Comparison of ENCODE assay signal across 20 cellular contexts in the genomic region with DNA sequence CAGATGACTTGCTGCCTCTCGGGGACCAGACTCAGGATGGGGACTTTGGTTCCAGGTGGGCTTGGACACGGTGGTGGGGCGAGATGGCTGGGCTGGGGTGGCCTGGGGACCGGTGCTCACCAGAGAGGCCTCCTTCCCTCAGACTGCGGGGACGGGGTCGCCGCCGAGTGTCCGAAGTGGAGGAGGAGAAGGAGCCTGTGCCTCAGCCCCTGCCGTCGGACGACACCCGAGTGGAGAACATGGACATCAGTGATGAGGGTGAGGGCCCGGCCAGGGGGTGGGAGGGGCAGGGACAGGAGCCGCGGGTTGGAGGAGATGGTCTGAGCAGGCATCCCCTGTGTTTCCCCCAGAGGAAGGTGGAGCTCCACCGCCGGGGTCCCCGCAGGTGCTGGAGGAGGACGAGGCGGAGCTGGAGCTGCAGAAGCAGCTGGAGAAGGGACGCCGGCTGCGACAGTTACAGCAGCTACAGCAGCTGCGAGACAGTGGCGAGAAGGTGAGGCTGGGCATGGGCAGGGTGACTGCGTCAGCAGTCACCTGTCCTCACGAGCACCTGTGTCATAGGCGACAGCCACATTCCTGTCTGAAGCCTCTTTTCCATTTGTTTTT. TPM values are rescaled to one million over a fixed set of nuclear protein-coding genes. Genes with fewer than 3 reads are reported as not detected.
DNase-seq lines count a peak whose midpoint lies in the region; ATAC-seq, FAIRE-seq and TF ChIP-seq lines count a peak whose summit lies in the region.
"Had no signal": no experiment of that assay in that cellular context is flagged by ENCODE, and none has a peak within 500 bp of the region (broad histone marks: within the 10 kb centered on the region; RNA-seq: fewer than 3 reads in every experiment).

No MANE protein-coding gene starts in this region.

- H3K27me3 ChIP-seq in K562 (ENCODE audit: control insufficient read depth in 2 of 2, insufficient read depth in 2 of 2, low read length in 2 of 2) (no peaks in the 10 kb centered on the region), osteoblast (ENCODE audit: insufficient read depth, low read length) (no peaks in the 10 kb centered on the region)

- BruUV-seq in K562 (replicated peaks; lab: Mats Ljungman, UMichigan) = no TSS peak

- H3K9me3 ChIP-seq in K562 (replicated peaks; ENCODE audit: control insufficient read depth, insufficient read depth, low read depth, low read length) (no peaks in the 10 kb centered on the region), osteoblast (ENCODE audit: low read depth, low read length) (no peaks in the 10 kb centered on the region)
- H3K9me3 ChIP-seq: A549, HAP-1 had no signal

- intact Hi-C loops in K562 (cut with micrococcal nuclease) = no loop called here

- DNase-seq in activated naive CD4-positive, alpha-beta T cell treated with anti-CD3 and anti-CD28 coated beads, Interleukin-2, amount 50 U/mL, for 16 hours = peak; percentile 8
- no peak for DNase-seq in activated naive CD4-positive, alpha-beta T cell treated with Interleukin-2 at 50 U/mL for 16 hours
- DNase-seq in K562 (ENCODE audit: extremely low read depth in 1 of 4, low spot score in 3 of 4) (no peak), osteoblast (ENCODE audit: insufficient read length, low spot score, missing footprints) (peak; percentile 46), inferior parietal cortex (ENCODE audit: extremely low spot score) (no peak)
- DNase-seq: AML-193; CD4-positive, alpha-beta memory T cell; DMS79 treated with DMSO at 0.1 percent for 48 hours had no signal

- no peak for TF ChIP-seq EP300 in K562 (IDR thresholded peaks at IDR 0.05; ENCODE audit: low read length)

- H2AFZ ChIP-seq in K562 (ENCODE audit: low read depth, low read length) (no peak overlapping the region), osteoblast (ENCODE audit: low read length) (no peak overlapping the region)

- no peak for TF ChIP-seq CTCF in K562 (IDR thresholded peaks at IDR 0.05 in 2 of 3, conservative IDR thresholded peaks at IDR 0.05 in 1 of 3; ENCODE audit: insufficient read depth in 2 of 3, low read depth in 1 of 3, low read length in 3 of 3)
- TF ChIP-seq CTCF in osteoblast (IDR thresholded peaks at IDR 0.05; ENCODE audit: extremely low read depth, low read depth, low read length) = no peak

- ATAC-seq in K562 = no peak
- ATAC-seq in GM19455 (IDR thresholded peaks at IDR 0.05; ENCODE audit: unreplicated experiment) = no peak
- ATAC-seq: GM12878 had no signal

- in situ Hi-C loops in K562 (cut with MboI) = no loop called here

- H3K9ac ChIP-seq in K562 (ENCODE audit: insufficient read depth in 1 of 2, low read depth in 2 of 2, low read length in 2 of 2) = no peak overlapping the region; a peak in 1 of 4 replicates
- H3K9ac ChIP-seq: KMS-11 had no signal

- CTCF ChIA-PET in K562 (lab: Yijun Ruan, JAX; ENCODE audit: low intra/inter-chr PET ratio) = no interaction called here

- FAIRE-seq in K562 (lab: Jason Lieb, UNC) = no peak
- FAIRE-seq: A549, GM12878, H1 had no signal

- no peak for TF ChIP-seq POLR2A in K562 (conservative IDR thresholded peaks at IDR 0.05)

- H3K36me3 ChIP-seq in K562 (ENCODE audit: control insufficient read depth, insufficient read depth, low read length) (peaks cover 79% of the 10 kb centered on the region), osteoblast (ENCODE audit: insufficient read depth, low read length) (peaks cover 67% of the 10 kb centered on the region)

- peaks cover 11 to 26% of the 10 kb centered on the region in 2 experiments; a peak in 4 of 5 replicates for H3K4me1 ChIP-seq in K562 (replicated peaks in 1 of 2; ENCODE audit: control insufficient read depth in 2 of 2, insufficient read depth in 2 of 2, low read length in 2 of 2)
- peaks cover 14% of the 10 kb centered on the region for H3K4me1 ChIP-seq in osteoblast (ENCODE audit: insufficient read depth, low read length)

- TF ChIP-seq RAD21 in K562 (CRISPR knock-in tag; conservative IDR thresholded peaks at IDR 0.05 in 1 of 2, IDR thresholded peaks at IDR 0.05 in 1 of 2) = no peak

- POLR2A ChIA-PET in K562 (lab: Yijun Ruan, JAX) = interaction anchor here (0.7 kb wide), 1 partner anchor 346 kb away, joined by 4 read pairs; no protein-coding TSS in a partner anchor

- H3K9me1 ChIP-seq in K562 (ENCODE audit: control insufficient read depth, insufficient read depth, low read length) = peaks cover 3% of the 10 kb centered on the region

- H3K27ac ChIP-seq in K562 (ENCODE audit: extremely low read depth, low read depth, low read length) (no peak overlapping the region), osteoblast (ENCODE audit: low read depth, low read length) (no peak overlapping the region)
- H3K27ac ChIP-seq: 22Rv1, A549, C4-2B, HL-60, KMS-11 had no signal

- H3K4me3 ChIP-seq in K562 (no peak overlapping the region), osteoblast (ENCODE audit: insufficient read depth, low read length) (no peak overlapping the region)
- H3K4me3 ChIP-seq: A549, GM12878, HAP-1 had no signal

- H3K4me2 ChIP-seq in K562 (ENCODE audit: insufficient read depth, low read length) (no peak overlapping the region), osteoblast (ENCODE audit: insufficient read depth, low read length) (no peak overlapping the region)
- H3K4me2 ChIP-seq: A549, KMS-11 had no signal

- 97% methylated on average over 18 of the region's 30 CpGs for whole genome bisulfite sequencing in K562 (ENCODE audit: insufficient coverage, low coverage, missing lambda C conversion rate)

- H3K79me2 ChIP-seq in K562 (ENCODE audit: control insufficient read depth, insufficient read depth, low read length) (peaks cover 20% of the 10 kb centered on the region), osteoblast (ENCODE audit: insufficient read depth, low read length) (peaks cover 52% of the 10 kb centered on the region)

- 0 out of 2 replicates have a peak, but pooled peaks cover 2% of the 10 kb centered on the region for H4K20me1 ChIP-seq in K562 (replicated peaks; ENCODE audit: control insufficient read depth, insufficient read depth, low read length)
- peaks cover 23% of the 10 kb centered on the region for H4K20me1 ChIP-seq in osteoblast (ENCODE audit: insufficient read depth, low read length)

RNA-seq across cellular contexts. Expression of a gene that starts 5.9 kb away (rescaled TPM):
- total RNA-seq in K562 (2011; cell fraction: chromatin; rRNA removed; ENCODE audit: low replicate concordance) = 29.6 and 50.6 TPM in 2 replicates
- total RNA-seq in K562 (2011; cell fraction: nucleolus; rRNA removed) = 27.0 and 28.2 TPM in 2 replicates
- 29.2 and 31.1 TPM in 2 replicates for total RNA-seq in K562 (2011; cell fraction: nucleoplasm; rRNA removed)
- total RNA-seq in K562 (2014; rRNA removed) (84.1 and 124 TPM in 2 replicates), K562 (2014; rRNA removed; fragmentation: Illumina TruSeq; extraction: Trizol) (11.4 and 17.0 TPM in 2 replicates), K562 (2015; rRNA removed; fragmentation: Illumina TruSeq; extraction: Trizol) (31.7 and 32.0 TPM in 2 replicates), K562 (2021) (47.1 and 54.9 TPM in 2 replicates), osteoblast (22.4 and 25.3 TPM in 2 replicates)
- polyA plus RNA-seq in K562 (2011; rRNA removed) (8.4 and 13.6 TPM in 2 replicates), K562 (2014; fragmentation: Illumina TruSeq; extraction: Trizol) (31.7 and 45.0 TPM in 2 replicates), K562 (2014; fragmentation: Nextera tagmentation; extraction: Ambion mirVana) (1 to 10 TPM; 4.8 to 7.2 TPM), K562 (2014; rRNA removed) (50.5 and 57.6 TPM in 2 replicates)
- 9.7 and 11.8 TPM in 2 replicates for polyA plus RNA-seq in K562 (2011; cell fraction: cytosol; rRNA removed)
- 26.3 and 43.0 TPM in 2 replicates for polyA plus RNA-seq in K562 (2011; cell fraction: nucleus; rRNA removed)
- polyA plus RNA-seq in K562 (2012) = 46.2 and 56.2 TPM in 2 replicates
- polyA minus RNA-seq in K562 (2011; rRNA and poly(A)+ RNA removed) = 6.3 and 8.6 TPM in 2 replicates
- 20.6 and 24.6 TPM in 2 replicates for polyA minus RNA-seq in K562 (2011; cell fraction: cytosol; rRNA and poly(A)+ RNA removed)
- 7.9 and 14.9 TPM in 2 replicates for polyA minus RNA-seq in K562 (2011; cell fraction: nucleus; rRNA and poly(A)+ RNA removed)

RNA-seq across cellular contexts. Expression of a gene that starts 22.2 kb away (rescaled TPM):
- total RNA-seq in K562 (2011; cell fraction: chromatin; rRNA removed; ENCODE audit: low replicate concordance) = not detected in 2 replicates
- not detected in 2 replicates for total RNA-seq in K562 (2011; cell fraction: nucleolus; rRNA removed)
- total RNA-seq in K562 (2011; cell fraction: nucleoplasm; rRNA removed) = not detected in 2 replicates
- total RNA-seq in K562 (2014; rRNA removed) (not detected in 2 replicates), K562 (2014; rRNA removed; fragmentation: Illumina TruSeq; extraction: Trizol) (not detected in 2 replicates), K562 (2015; rRNA removed; fragmentation: Illumina TruSeq; extraction: Trizol) (not detected in 2 replicates), K562 (2021) (not detected in 2 replicates), osteoblast (not detected in 2 replicates)
- polyA plus RNA-seq in K562 (2011; rRNA removed) (not detected in 2 replicates), K562 (2014; fragmentation: Illumina TruSeq; extraction: Trizol) (not detected in 2 replicates), K562 (2014; fragmentation: Nextera tagmentation; extraction: Ambion mirVana) (not detected), K562 (2014; rRNA removed) (not detected in 2 replicates)
- not detected in 2 replicates for polyA plus RNA-seq in K562 (2011; cell fraction: cytosol; rRNA removed)
- polyA plus RNA-seq in K562 (2011; cell fraction: nucleus; rRNA removed) = not detected in 2 replicates
- polyA plus RNA-seq in K562 (2012) = not detected in 2 replicates
- polyA minus RNA-seq in K562 (2011; rRNA and poly(A)+ RNA removed) = not detected in 2 replicates
- not detected in 2 replicates for polyA minus RNA-seq in K562 (2011; cell fraction: cytosol; rRNA and poly(A)+ RNA removed)
- polyA minus RNA-seq in K562 (2011; cell fraction: nucleus; rRNA and poly(A)+ RNA removed) = not detected in 2 replicates
- total RNA-seq: CD4-positive, alpha-beta memory T cell; G401; GM12878 had no signal
- polyA plus RNA-seq: A549; BJ; CD4-positive, alpha-beta memory T cell; GM12878 had no signal

RNA-seq across cellular contexts. Expression of a gene that starts 34.5 kb away (rescaled TPM):
- 89.4 and 137 TPM in 2 replicates for total RNA-seq in K562 (2011; cell fraction: chromatin; rRNA removed; ENCODE audit: low replicate concordance)
- 61.6 and 76.4 TPM in 2 replicates for total RNA-seq in K562 (2011; cell fraction: nucleolus; rRNA removed)
- total RNA-seq in K562 (2011; cell fraction: nucleoplasm; rRNA removed) = 76.9 and 106 TPM in 2 replicates
- total RNA-seq in K562 (2014; rRNA removed) (58.7 and 63.5 TPM in 2 replicates), K562 (2014; rRNA removed; fragmentation: Illumina TruSeq; extraction: Trizol) (52.0 and 55.7 TPM in 2 replicates), K562 (2015; rRNA removed; fragmentation: Illumina TruSeq; extraction: Trizol) (54.6 and 57.2 TPM in 2 replicates), K562 (2021) (63.5 and 67.3 TPM in 2 replicates), osteoblast (28.6 and 31.2 TPM in 2 replicates)
- polyA plus RNA-seq in K562 (2011; rRNA removed) (58.7 TPM in 2 replicates), K562 (2014; fragmentation: Illumina TruSeq; extraction: Trizol) (66.5 and 68.6 TPM in 2 replicates), K562 (2014; fragmentation: Nextera tagmentation; extraction: Ambion mirVana) (10 to 100 TPM; 66.9 to 98.8 TPM), K562 (2014; rRNA removed) (50.1 and 50.9 TPM in 2 replicates)
- polyA plus RNA-seq in K562 (2011; cell fraction: cytosol; rRNA removed) = 56.6 and 67.7 TPM in 2 replicates
- polyA plus RNA-seq in K562 (2011; cell fraction: nucleus; rRNA removed) = 46.7 and 60.3 TPM in 2 replicates
- 28.4 and 45.6 TPM in 2 replicates for polyA plus RNA-seq in K562 (2012)
- polyA minus RNA-seq in K562 (2011; rRNA and poly(A)+ RNA removed) = 99.4 and 103 TPM in 2 replicates
- polyA minus RNA-seq in K562 (2011; cell fraction: cytosol; rRNA and poly(A)+ RNA removed) = 45.2 and 46.6 TPM in 2 replicates
- polyA minus RNA-seq in K562 (2011; cell fraction: nucleus; rRNA and poly(A)+ RNA removed) = 27.7 and 37.1 TPM in 2 replicates

RNA-seq across cellular contexts. Expression of a gene that starts 34.9 kb away (rescaled TPM):
- total RNA-seq in K562 (2011; cell fraction: chromatin; rRNA removed; ENCODE audit: low replicate concordance) = 25.3 and 48.9 TPM in 2 replicates
- 39.3 and 51.5 TPM in 2 replicates for total RNA-seq in K562 (2011; cell fraction: nucleolus; rRNA removed)
- 50.8 and 78.0 TPM in 2 replicates for total RNA-seq in K562 (2011; cell fraction: nucleoplasm; rRNA removed)
- total RNA-seq in K562 (2014; rRNA removed) (108 and 137 TPM in 2 replicates), K562 (2014; rRNA removed; fragmentation: Illumina TruSeq; extraction: Trizol) (123 and 126 TPM in 2 replicates), K562 (2015; rRNA removed; fragmentation: Illumina TruSeq; extraction: Trizol) (117 and 123 TPM in 2 replicates), K562 (2021) (285 and 295 TPM in 2 replicates), osteoblast (14.5 and 14.7 TPM in 2 replicates)
- polyA plus RNA-seq in K562 (2011; rRNA removed) (160 and 218 TPM in 2 replicates), K562 (2014; fragmentation: Illumina TruSeq; extraction: Trizol) (413 and 508 TPM in 2 replicates), K562 (2014; fragmentation: Nextera tagmentation; extraction: Ambion mirVana) (100 to 1,000 TPM; 631 to 651 TPM), K562 (2014; rRNA removed) (226 and 263 TPM in 2 replicates)
- polyA plus RNA-seq in K562 (2011; cell fraction: cytosol; rRNA removed) = 292 and 374 TPM in 2 replicates
- polyA plus RNA-seq in K562 (2011; cell fraction: nucleus; rRNA removed) = 107 and 151 TPM in 2 replicates
- 188 and 324 TPM in 2 replicates for polyA plus RNA-seq in K562 (2012)
- polyA minus RNA-seq in K562 (2011; rRNA and poly(A)+ RNA removed) = 92.4 and 96.0 TPM in 2 replicates
- 40.0 and 64.2 TPM in 2 replicates for polyA minus RNA-seq in K562 (2011; cell fraction: cytosol; rRNA and poly(A)+ RNA removed)
- polyA minus RNA-seq in K562 (2011; cell fraction: nucleus; rRNA and poly(A)+ RNA removed) = 18.3 and 29.5 TPM in 2 replicates

RNA-seq across cellular contexts. Expression of a gene that starts 44.4 kb away (rescaled TPM):
- total RNA-seq in K562 (2011; cell fraction: chromatin; rRNA removed; ENCODE audit: low replicate concordance) = not detected in 2 replicates
- not detected in 2 replicates for total RNA-seq in K562 (2011; cell fraction: nucleolus; rRNA removed)
- not detected in 2 replicates for total RNA-seq in K562 (2011; cell fraction: nucleoplasm; rRNA removed)
- total RNA-seq in K562 (2014; rRNA removed) = not detected in 2 replicates
- total RNA-seq in K562 (2014; rRNA removed; fragmentation: Illumina TruSeq; extraction: Trizol) = not detected in 2 replicates
- not detected in 2 replicates for total RNA-seq in K562 (2015; rRNA removed; fragmentation: Illumina TruSeq; extraction: Trizol)
- total RNA-seq in K562 (2021) = not detected in 2 replicates
- polyA plus RNA-seq in K562 (2011; rRNA removed) = not detected in 2 replicates
- not detected in 2 replicates for polyA plus RNA-seq in K562 (2011; cell fraction: cytosol; rRNA removed)
- polyA plus RNA-seq in K562 (2011; cell fraction: nucleus; rRNA removed) = not detected in 2 replicates
- polyA plus RNA-seq in K562 (2012) = not detected in 2 replicates
- polyA plus RNA-seq in K562 (2014; fragmentation: Illumina TruSeq; extraction: Trizol) = not detected in 2 replicates
- not detected for polyA plus RNA-seq in K562 (2014; fragmentation: Nextera tagmentation; extraction: Ambion mirVana)
- not detected in 2 replicates for polyA plus RNA-seq in K562 (2014; rRNA removed)
- polyA minus RNA-seq in K562 (2011; rRNA and poly(A)+ RNA removed) = not detected in 2 replicates
- not detected in 2 replicates for polyA minus RNA-seq in K562 (2011; cell fraction: cytosol; rRNA and poly(A)+ RNA removed)
- not detected in 2 replicates for polyA minus RNA-seq in K562 (2011; cell fraction: nucleus; rRNA and poly(A)+ RNA removed)
- 1.8 and 2.9 TPM in 2 replicates for total RNA-seq in osteoblast
- total RNA-seq: CD4-positive, alpha-beta memory T cell; G401; GM12878; HT1080 had no signal
- polyA plus RNA-seq: A549; CD4-positive, alpha-beta memory T cell; GM12878 had no signal

Comparison
In these comparisons a context has a peak if more than half of its experiments do, and no peak if none do; other contexts are left out.
1. DNase-seq: peak in activated naive CD4-positive, alpha-beta T cell treated with anti-CD3 and anti-CD28 coated beads, Interleukin-2, amount 50 U/mL, for 16 hours (single experiment) and osteoblast (single experiment); none in activated naive CD4-positive, alpha-beta T cell treated with Interleukin-2 at 50 U/mL for 16 hours (single experiment), K562 (0 of 4) and inferior parietal cortex (single experiment).